Comparison of ENCODE assay signal across 12 cellular contexts in the genomic region with DNA sequence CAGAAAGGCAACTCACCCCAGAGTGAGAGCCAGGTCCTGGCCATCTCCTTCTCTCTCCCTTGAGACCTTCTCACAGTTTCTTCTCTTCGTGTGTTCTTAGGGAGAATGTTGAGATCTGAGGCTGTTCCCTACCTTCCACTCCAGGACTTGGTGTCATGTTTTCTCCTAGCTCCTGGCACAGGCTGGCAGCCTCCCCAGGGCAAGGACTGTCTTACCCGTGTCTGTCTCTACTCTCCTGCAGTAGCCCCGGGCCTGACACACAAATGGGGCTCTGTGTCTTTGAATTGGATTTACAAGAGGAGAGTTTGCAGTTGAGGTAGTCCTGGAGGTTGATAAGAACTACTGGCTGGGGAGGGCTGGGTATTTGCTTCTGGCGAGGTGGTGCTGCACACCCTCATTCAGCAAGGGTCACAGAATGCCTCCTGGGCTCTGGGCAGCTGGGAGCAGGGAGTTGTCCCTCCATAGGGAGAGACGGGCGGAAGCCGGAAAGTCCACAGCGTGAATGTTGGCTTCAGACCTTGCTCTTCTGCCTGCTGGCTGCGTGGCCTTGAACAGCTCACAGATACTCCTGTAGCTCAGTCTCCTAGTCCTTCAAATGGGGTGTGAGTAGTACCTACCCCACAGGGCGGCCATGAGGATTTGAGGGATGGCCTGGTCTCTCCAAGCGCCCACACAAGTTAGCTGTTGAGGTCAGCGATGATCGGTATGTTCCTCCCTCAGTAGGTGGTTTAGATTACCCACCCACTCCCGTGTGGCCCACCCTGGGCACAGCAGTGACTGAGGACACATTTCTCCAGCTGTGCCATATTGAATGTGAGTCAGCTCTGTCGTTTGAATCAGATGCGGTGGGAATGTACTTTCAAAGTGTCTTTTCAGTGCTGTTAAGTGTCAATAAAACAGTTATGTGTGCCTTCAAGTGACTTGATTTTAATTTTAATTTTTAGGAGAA. TPM values are rescaled to one million over a fixed set of nuclear protein-coding genes. Genes with fewer than 3 reads are reported as not detected.
A peak's percentile ranks its signal among the peaks of the same experiment; 100 is the strongest.
DNase-seq lines count a peak whose midpoint lies in the region; ATAC-seq and TF ChIP-seq lines count a peak whose summit lies in the region.
"Had no signal": no experiment of that assay in that cellular context is flagged by ENCODE, and none has a peak within 500 bp of the region (broad histone marks: within the 10 kb centered on the region; RNA-seq: fewer than 3 reads in every experiment).

No MANE protein-coding gene starts in this region.

- H3K4me3 ChIP-seq in right cardiac atrium (ENCODE audit: low read length) (no peak overlapping the region), skeletal muscle tissue (ENCODE audit: low read length in 3 of 3) (no peak overlapping the region)
- H3K4me3 ChIP-seq: thyroid gland had no signal

- H3K27me3 ChIP-seq in right cardiac atrium (ENCODE audit: control insufficient read depth, insufficient read depth) (no peaks in the 10 kb centered on the region), skeletal muscle tissue (ENCODE audit: control insufficient read depth in 3 of 3, insufficient read depth in 3 of 3, low read length in 3 of 3) (no peaks in the 10 kb centered on the region)
- H3K27me3 ChIP-seq: thyroid gland had no signal

- no peak overlapping the region for H3K27ac ChIP-seq in right cardiac atrium (ENCODE audit: low read length)
- no peak overlapping the region for H3K27ac ChIP-seq in skeletal muscle tissue (ENCODE audit: low read depth, low read length)
- H3K27ac ChIP-seq: thyroid gland had no signal

- peaks cover 42% of the 10 kb centered on the region for H3K4me1 Mint-ChIP-seq in activated CD8-positive, alpha-beta T cell treated with anti-CD3 and anti-CD28 coated beads, Interleukin-2, amount 10 ng/mL, durations not matched to agents 7 days and 5 days (ENCODE audit: low read depth)
- peaks cover 25% of the 10 kb centered on the region for H3K4me1 Mint-ChIP-seq in type B pancreatic cell (ENCODE audit: unreplicated experiment)

- H3K4me1 ChIP-seq in right cardiac atrium (ENCODE audit: control insufficient read depth, insufficient read depth, low read length) = peaks cover 10% of the 10 kb centered on the region
- peaks cover 19 to 30% (median 26%) of the 10 kb centered on the region in 3 donors for H3K4me1 ChIP-seq in skeletal muscle tissue (ENCODE audit: control insufficient read depth in 3 of 3, insufficient read depth in 3 of 3, low read length in 3 of 3)

- no peak for TF ChIP-seq CTCF in type B pancreatic cell (conservative IDR thresholded peaks at IDR 0.05)

- intact Hi-C loops in right cardiac atrium (cut with DNase I) = no loop called here

- H3K27ac Mint-ChIP-seq in activated CD8-positive, alpha-beta T cell treated with anti-CD3 and anti-CD28 coated beads, Interleukin-2, amount 10 ng/mL, durations not matched to agents 7 days and 5 days = peak overlapping the region; percentile 31
- H3K27ac Mint-ChIP-seq in type B pancreatic cell = no peak overlapping the region
- H3K27ac Mint-ChIP-seq: activated T-helper 1 cell treated with anti-CD3 and anti-CD28 coated beads, Interleukin-12 subunit alpha, Interleukin-12 subunit beta, Interleukin-2, Interleukin-4 antibody, amounts not matched to agents 30 ng/mL and 10 ng/mL and 1 ng/mL, durations not matched to agents 14 hours and 24 hours and 36 hours; nephron had no signal

- H3K27me3 Mint-ChIP-seq in activated CD8-positive, alpha-beta T cell treated with anti-CD3 and anti-CD28 coated beads, Interleukin-2, amount 10 ng/mL, durations not matched to agents 7 days and 5 days (ENCODE audit: low read depth) = no peaks in the 10 kb centered on the region
- no peaks in the 10 kb centered on the region for H3K27me3 Mint-ChIP-seq in type B pancreatic cell

- peaks cover 14% of the 10 kb centered on the region for H3K36me3 Mint-ChIP-seq in activated CD8-positive, alpha-beta T cell treated with anti-CD3 and anti-CD28 coated beads, Interleukin-2, amount 10 ng/mL, durations not matched to agents 7 days and 5 days (ENCODE audit: low read depth)
- H3K36me3 Mint-ChIP-seq in type B pancreatic cell = peaks cover 7% of the 10 kb centered on the region

- no peak overlapping the region for H3K4me3 Mint-ChIP-seq in activated CD8-positive, alpha-beta T cell treated with anti-CD3 and anti-CD28 coated beads, Interleukin-2, amount 10 ng/mL, durations not matched to agents 7 days and 5 days
- no peak overlapping the region for H3K4me3 Mint-ChIP-seq in type B pancreatic cell
- H3K4me3 Mint-ChIP-seq: activated T-helper 1 cell treated with anti-CD3 and anti-CD28 coated beads, Interleukin-12 subunit alpha, Interleukin-12 subunit beta, Interleukin-2, Interleukin-4 antibody, amounts not matched to agents 30 ng/mL and 10 ng/mL and 1 ng/mL, durations not matched to agents 14 hours and 24 hours and 36 hours; nephron had no signal

- peaks cover 3 to 10% (median 6%) of the 10 kb centered on the region in 3 donors for H3K36me3 ChIP-seq in skeletal muscle tissue (ENCODE audit: control insufficient read depth in 3 of 3, insufficient read depth in 3 of 3, low read length in 3 of 3)

- DNase-seq in activated CD8-positive, alpha-beta memory T cell treated with anti-CD3 and anti-CD28 coated beads, Interleukin-2, amount 50 U/mL, for 48 hours = peak; percentile 45
- no peak for DNase-seq in activated CD8-positive, alpha-beta memory T cell treated with anti-CD3 and anti-CD28 coated beads for 24 hours
- DNase-seq in activated CD8-positive, alpha-beta T cell treated with anti-CD3 and anti-CD28 coated beads, Interleukin-2, amount 10 ng/mL, durations not matched to agents 7 days and 5 days = no peak
- DNase-seq in right cardiac atrium (no peak), type B pancreatic cell (ENCODE audit: extremely low spot score, unreplicated experiment) (no peak), NCI-H1105 (lab: John Stamatoyannopoulos, UW) (no peak)
- DNase-seq: left colon, thyroid gland had no signal

- peak overlapping the region in 2 of 3 donors; percentile 8 to 16 for H3K9ac ChIP-seq in skeletal muscle tissue (ENCODE audit: low read depth in 1 of 3, low read length in 3 of 3)

- CTCF ChIA-PET in activated CD8-positive, alpha-beta T cell treated with anti-CD3 and anti-CD28 coated beads, Interleukin-2, amount 10 ng/mL, durations not matched to agents 7 days and 5 days (lab: Charles Lee) = no interaction called here

- no peaks in the 10 kb centered on the region for H3K9me3 ChIP-seq in right cardiac atrium (ENCODE audit: control insufficient read depth, low read length)
- H3K9me3 ChIP-seq in skeletal muscle tissue (ENCODE audit: control insufficient read depth in 3 of 3, low read length in 3 of 3) = no peaks in the 10 kb centered on the region
- H3K9me3 ChIP-seq: thyroid gland had no signal

- no peaks in the 10 kb centered on the region for H3K9me3 Mint-ChIP-seq in activated CD8-positive, alpha-beta T cell treated with anti-CD3 and anti-CD28 coated beads, Interleukin-2, amount 10 ng/mL, durations not matched to agents 7 days and 5 days (ENCODE audit: insufficient read depth)
- no peaks in the 10 kb centered on the region for H3K9me3 Mint-ChIP-seq in type B pancreatic cell
- H3K9me3 Mint-ChIP-seq: activated T-helper 1 cell treated with anti-CD3 and anti-CD28 coated beads, Interleukin-12 subunit alpha, Interleukin-12 subunit beta, Interleukin-2, Interleukin-4 antibody, amounts not matched to agents 30 ng/mL and 10 ng/mL and 1 ng/mL, durations not matched to agents 14 hours and 24 hours and 36 hours; nephron had no signal

- ATAC-seq in activated CD8-positive, alpha-beta T cell treated with anti-CD3 and anti-CD28 coated beads, Interleukin-2, amount 10 ng/mL, durations not matched to agents 7 days and 5 days = no peak
- ATAC-seq in right cardiac atrium (peak; percentile 18 to 48), GM18873 (IDR thresholded peaks at IDR 0.05; ENCODE audit: low FRiP score, unreplicated experiment) (no peak)
- ATAC-seq: left colon had no signal

- WGBS in right cardiac atrium = 67% methylated on average over 16 of the region's 16 CpGs

- POLR2A ChIA-PET in activated CD8-positive, alpha-beta T cell treated with anti-CD3 and anti-CD28 coated beads, Interleukin-2, amount 10 ng/mL, durations not matched to agents 7 days and 5 days (lab: Charles Lee) = no interaction called here

RNA-seq across cellular contexts. Expression of a gene that starts 10.2 kb away (rescaled TPM):
- total RNA-seq in activated CD8-positive, alpha-beta T cell treated with anti-CD3 and anti-CD28 coated beads, Interleukin-2, amount 10 ng/mL, durations not matched to agents 7 days and 5 days = 10 to 100 TPM; 58.0 to 58.8 TPM
- total RNA-seq in right cardiac atrium = 10 to 100 TPM; 15.5 to 21.6 (median 18.1) TPM
- polyA plus RNA-seq in right cardiac atrium = 10.1 TPM
- total RNA-seq in skeletal muscle tissue = 11.0 TPM
- total RNA-seq in type B pancreatic cell (ENCODE audit: low replicate concordance) = 41.4 and 55.2 TPM in 2 replicates

RNA-seq across cellular contexts. Expression of a gene that starts 30.8 kb away (rescaled TPM):
- total RNA-seq in activated CD8-positive, alpha-beta T cell treated with anti-CD3 and anti-CD28 coated beads, Interleukin-2, amount 10 ng/mL, durations not matched to agents 7 days and 5 days = 10 to 100 TPM; 57.3 to 64.7 TPM
- total RNA-seq in right cardiac atrium (10 to 100 TPM in 1 of 4 donors, 1 to 10 TPM in 3; 7.2 to 13.7 (median 7.9) TPM), skeletal muscle tissue (4.7 TPM), type B pancreatic cell (ENCODE audit: low replicate concordance) (32.2 and 38.1 TPM in 2 replicates)
- polyA plus RNA-seq in right cardiac atrium = 7.2 TPM

Comparison
In these comparisons a context has a peak if more than half of its experiments do, and no peak if none do; other contexts are left out.
1. ATAC-seq: peak in right cardiac atrium (2 of 2); none in activated CD8-positive, alpha-beta T cell treated with anti-CD3 and anti-CD28 coated beads, Interleukin-2, amount 10 ng/mL, durations not matched to agents 7 days and 5 days (single experiment) and GM18873 (single experiment).